ENCODE assay signal across 23 cellular contexts in genomic region chr2:226956659-226957058, GRCh38.
DNase-seq lines count a peak whose midpoint lies in the region; ATAC-seq and TF ChIP-seq lines count a peak whose summit lies in the region.
"Had no signal": no experiment of that assay in that cellular context is flagged by ENCODE, and none has a peak within 500 bp of the region (broad histone marks: within the 10 kb centered on the region; RNA-seq: fewer than 3 reads in every experiment).

No MANE protein-coding gene starts in this region.

- no peak overlapping the region for H3K4me3 ChIP-seq in right atrium auricular region
- no peak overlapping the region for H3K4me3 ChIP-seq in left ventricle myocardium inferior
- H3K4me3 ChIP-seq in right lobe of liver: no peak overlapping the region
- H3K4me3 ChIP-seq: SJCRH30 had no signal

- no peak overlapping the region for H3K27ac ChIP-seq in right atrium auricular region
- peak overlapping the region; percentile 60 for H3K27ac ChIP-seq in left ventricle myocardium inferior (replicated peaks)
- H3K27ac ChIP-seq in right lobe of liver: no peak overlapping the region
- H3K27ac ChIP-seq: SJCRH30 had no signal

- H3K9me3 ChIP-seq in right atrium auricular region: peaks cover 0 to 15% of the 10 kb centered on the region in 2 donors
- H3K9me3 ChIP-seq in left ventricle myocardium inferior (replicated peaks): peaks cover 27% of the 10 kb centered on the region
- H3K9me3 ChIP-seq in right lobe of liver: no peaks in the 10 kb centered on the region
- H3K9me3 ChIP-seq: BE2C had no signal

- no peaks in the 10 kb centered on the region for H3K27me3 ChIP-seq in right atrium auricular region
- H3K27me3 ChIP-seq in left ventricle myocardium inferior (ENCODE audit: low read depth): no peaks in the 10 kb centered on the region
- no peaks in the 10 kb centered on the region for H3K27me3 ChIP-seq in right lobe of liver
- H3K27me3 ChIP-seq: BE2C, SJCRH30 had no signal

- H3K36me3 ChIP-seq in right atrium auricular region (no peaks in the 10 kb centered on the region), left ventricle myocardium inferior (no peaks in the 10 kb centered on the region), right lobe of liver (no peaks in the 10 kb centered on the region)
- H3K36me3 ChIP-seq: BE2C, SJCRH30 had no signal

- ATAC-seq in Right ventricle myocardium superior (ENCODE audit: poor library complexity) (peak; percentile 84), right lobe of liver (peak; percentile 85 to 98 (median 93)), GM21390 (IDR thresholded peaks at IDR 0.05; ENCODE audit: unreplicated experiment) (no peak)
- ATAC-seq: SK-N-SH treated with all-trans-retinoic acid at 6 μM for 48 hours had no signal

- no peak for TF ChIP-seq POLR2A in right lobe of liver (IDR thresholded peaks at IDR 0.05)

- intact Hi-C loops in Right ventricle myocardium superior (cut with DNase I) (no loop called here), left ventricle myocardium inferior (cut with micrococcal nuclease) (no loop called here), right lobe of liver (cut with DNase I) (no loop called here)

- peaks cover 0 to 5% of the 10 kb centered on the region in 2 donors for H3K4me1 ChIP-seq in right atrium auricular region
- peaks cover 17% of the 10 kb centered on the region for H3K4me1 ChIP-seq in left ventricle myocardium inferior
- H3K4me1 ChIP-seq in right lobe of liver: no peaks in the 10 kb centered on the region
- H3K4me1 ChIP-seq: BE2C, SJCRH30 had no signal

- 25% methylated on average over 1 of the region's 1 CpG for WGBS in right lobe of liver (ENCODE audit: insufficient coverage, low coverage, low lambda C conversion rate, missing lambda C conversion rate)

- TF ChIP-seq CTCF in right atrium auricular region (IDR thresholded peaks at IDR 0.05) (no peak), left ventricle myocardium inferior (IDR thresholded peaks at IDR 0.05; ENCODE audit: borderline replicate concordance) (no peak), right lobe of liver (IDR thresholded peaks at IDR 0.05) (no peak)

- no peak for DNase-seq in Right ventricle myocardium superior
- no peak for DNase-seq in right atrium auricular region (ENCODE audit: low spot score)
- no peak for DNase-seq in left ventricle myocardium inferior
- peak in 1 of 3 donors; percentile 48 for DNase-seq in right lobe of liver
- DNase-seq in NCI-H2081 (lab: John Stamatoyannopoulos, UW): no peak
- no peak for DNase-seq in NCI-H510A (lab: John Stamatoyannopoulos, UW)
- DNase-seq: 8988T; ACHN; BE2C; CD8-positive, alpha-beta memory T cell; DMS 273 treated with DMSO at 0.1 percent for 48 hours; DMS79; EL; GF-D8; H7; KG1; MM.1S; NCI-H2029; NCI-H2227 treated with DMSO at 0.1 percent for 48 hours; NCI-H69; SJCRH30 had no signal
